14 cellular contexts compared by ENCODE assay signal in the genomic region with DNA sequence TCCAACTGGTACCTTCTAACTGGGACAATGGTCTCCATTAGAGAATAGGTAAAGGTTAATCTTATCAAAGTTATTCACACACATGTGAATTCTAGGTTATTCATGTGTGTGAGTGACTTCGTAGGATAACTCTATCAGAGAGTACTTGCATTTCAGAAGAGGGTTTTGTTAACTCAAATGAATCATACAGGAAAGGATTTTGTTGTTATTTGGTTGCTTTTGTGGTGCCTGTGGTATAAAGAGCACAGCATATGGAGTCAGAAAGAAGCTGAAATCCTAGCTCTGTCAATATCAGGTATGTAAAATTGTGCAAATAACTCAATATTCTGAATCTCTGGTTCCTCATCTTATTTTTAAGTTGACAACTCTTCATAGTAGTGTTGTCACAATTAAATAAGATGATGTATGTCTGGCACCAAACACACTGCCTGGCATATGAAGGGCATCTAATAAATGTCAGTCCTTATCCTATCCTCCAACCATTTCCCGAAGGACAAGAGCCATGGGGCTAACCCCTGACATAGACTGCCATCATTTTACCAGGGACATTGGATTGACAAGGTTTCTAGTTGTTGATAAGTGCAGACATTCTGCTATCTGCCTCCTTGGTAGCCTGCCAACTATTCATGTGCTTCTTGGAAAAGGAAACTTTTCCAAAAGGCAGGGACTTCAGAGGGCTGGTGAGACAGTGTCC. TPM values are rescaled to one million over a fixed set of nuclear protein-coding genes. Genes with fewer than 3 reads are reported as not detected.
DNase-seq lines count a peak whose midpoint lies in the region; ATAC-seq and TF ChIP-seq lines count a peak whose summit lies in the region.
"Had no signal": no experiment of that assay in that cellular context is flagged by ENCODE, and none has a peak within 500 bp of the region (broad histone marks: within the 10 kb centered on the region; RNA-seq: fewer than 3 reads in every experiment).

No MANE protein-coding gene starts in this region.

- no peak overlapping the region for H3K4me3 Mint-ChIP-seq in chondrocyte (ENCODE audit: unreplicated experiment)
- no peak overlapping the region for H3K4me3 Mint-ChIP-seq in osteocyte (ENCODE audit: unreplicated experiment)
- H3K4me3 Mint-ChIP-seq: B cell; CD8-positive, alpha-beta T cell; IgD-negative memory B cell had no signal

- H3K27me3 Mint-ChIP-seq in chondrocyte (ENCODE audit: low read depth) (no peaks in the 10 kb centered on the region), osteocyte (ENCODE audit: unreplicated experiment) (no peaks in the 10 kb centered on the region)
- H3K27me3 Mint-ChIP-seq: IgD-negative memory B cell had no signal

- H3K27ac Mint-ChIP-seq in chondrocyte (ENCODE audit: unreplicated experiment) (peak overlapping the region; percentile 68), osteocyte (ENCODE audit: unreplicated experiment) (peak overlapping the region; percentile 65)
- H3K27ac Mint-ChIP-seq: B cell; CD8-positive, alpha-beta T cell; IgD-negative memory B cell had no signal

- intact Hi-C loops in left ventricle myocardium superior (cut with micrococcal nuclease) (no loop called here), Right ventricle myocardium superior (cut with DNase I) (no loop called here)

- H3K4me1 Mint-ChIP-seq in chondrocyte (ENCODE audit: low read depth) (peaks cover 79% of the 10 kb centered on the region), osteocyte (ENCODE audit: unreplicated experiment) (peaks cover 64% of the 10 kb centered on the region)
- H3K4me1 Mint-ChIP-seq: B cell, IgD-negative memory B cell had no signal

- H3K9me3 Mint-ChIP-seq in chondrocyte (ENCODE audit: low read depth) (no peaks in the 10 kb centered on the region), osteocyte (ENCODE audit: unreplicated experiment) (no peaks in the 10 kb centered on the region)
- H3K9me3 Mint-ChIP-seq: CD8-positive, alpha-beta T cell; IgD-negative memory B cell had no signal

- ATAC-seq in left ventricle myocardium superior: peak; percentile 37
- ATAC-seq in Right ventricle myocardium superior (ENCODE audit: poor library complexity): no peak
- ATAC-seq in HG02798 (IDR thresholded peaks at IDR 0.05; ENCODE audit: poor library complexity, unreplicated experiment): no peak
- no peak for ATAC-seq in GM18858 (IDR thresholded peaks at IDR 0.05; ENCODE audit: unreplicated experiment)
- ATAC-seq: CD8-positive, alpha-beta T cell had no signal

- TF ChIP-seq CTCF in chondrocyte (IDR thresholded peaks at IDR 0.05): no peak
- TF ChIP-seq CTCF in osteocyte (IDR thresholded peaks at IDR 0.05): no peak

- H3K36me3 Mint-ChIP-seq in chondrocyte (ENCODE audit: low read depth): peaks cover 22% of the 10 kb centered on the region
- peaks cover 51% of the 10 kb centered on the region for H3K36me3 Mint-ChIP-seq in osteocyte (ENCODE audit: unreplicated experiment)
- H3K36me3 Mint-ChIP-seq: CD8-positive, alpha-beta T cell; IgD-negative memory B cell had no signal

- no peak for DNase-seq in left ventricle myocardium superior
- DNase-seq in Right ventricle myocardium superior: no peak
- DNase-seq in chondrocyte (ENCODE audit: low spot score): no peak
- no peak for DNase-seq in osteocyte (ENCODE audit: extremely low spot score, unreplicated experiment)
- DNase-seq in kidney tubule cell (ENCODE audit: low spot score): no peak
- DNase-seq: 8988T; Calu3; CD8-positive, alpha-beta T cell; DMS79 treated with DMSO at 0.1 percent for 48 hours; GF-D8 had no signal

RNA-seq across cellular contexts. Expression of gene CMSS1, which starts 48.7 kb away (rescaled TPM):
- 34.5 TPM for total RNA-seq in left ventricle myocardium superior
- total RNA-seq in Right ventricle myocardium superior: 36.9 TPM
- total RNA-seq in chondrocyte: 19.5 to 57.6 TPM (median 22.3 TPM) in 3 replicates
- total RNA-seq in osteocyte: 38.5 and 47.2 TPM in 2 replicates
